Comparison of ENCODE assay signal across 12 cellular contexts in genomic region chr6:11613858-11614257, GRCh38.
DNase-seq lines count a peak whose midpoint lies in the region; ATAC-seq, FAIRE-seq and TF ChIP-seq lines count a peak whose summit lies in the region.
"Had no signal": no experiment of that assay in that cellular context is flagged by ENCODE, and none has a peak within 500 bp of the region (broad histone marks: within the 10 kb centered on the region; RNA-seq: fewer than 3 reads in every experiment).

No MANE protein-coding gene starts in this region.

- no peaks in the 10 kb centered on the region for H3K27me3 ChIP-seq in esophagus muscularis mucosa
- H3K27me3 ChIP-seq: pancreas had no signal

- FAIRE-seq in RCC 7860 (lab: Jason Lieb, UNC), result peak; percentile 92
- FAIRE-seq: pancreas had no signal

- no peak overlapping the region for H3K4me3 ChIP-seq in esophagus muscularis mucosa
- H3K4me3 ChIP-seq: pancreas had no signal

- H3K36me3 ChIP-seq in esophagus muscularis mucosa, result no peaks in the 10 kb centered on the region
- H3K36me3 ChIP-seq: pancreas had no signal

- H3K27ac Mint-ChIP-seq in activated T-cell treated with anti-CD3 and anti-CD28 coated beads, Interleukin-2, amount 50 U/mL, for 24 hours, result no peak overlapping the region
- H3K27ac Mint-ChIP-seq: CD8-positive, alpha-beta memory T cell had no signal

- intact Hi-C loops in esophagus muscularis mucosa (cut with DNase I), result no loop called here

- H3K4me3 Mint-ChIP-seq in activated T-cell treated with anti-CD3 and anti-CD28 coated beads, Interleukin-2, amount 50 U/mL, for 24 hours, result no peak overlapping the region
- H3K4me3 Mint-ChIP-seq: CD8-positive, alpha-beta memory T cell had no signal

- no peaks in the 10 kb centered on the region for H3K36me3 Mint-ChIP-seq in activated T-cell treated with anti-CD3 and anti-CD28 coated beads, Interleukin-2, amount 50 U/mL, for 24 hours (ENCODE audit: low read depth)
- H3K36me3 Mint-ChIP-seq: CD8-positive, alpha-beta memory T cell had no signal

- H3K27ac ChIP-seq in esophagus muscularis mucosa (replicated peaks in 1 of 4), result peak overlapping the region; percentile 15 to 66 (median 53)
- H3K27ac ChIP-seq: pancreas had no signal

- no peaks in the 10 kb centered on the region for H3K9me3 ChIP-seq in esophagus muscularis mucosa
- H3K9me3 ChIP-seq: pancreas had no signal

- DNase-seq in AG20443 (ENCODE audit: low spot score) (peak; percentile 61), RCC 7860 (ENCODE audit: low spot score) (peak; percentile 91), esophagus muscularis mucosa (ENCODE audit: extremely low spot score) (no peak), omental fat pad (ENCODE audit: low spot score) (no peak), NCI-H2227 treated with DMSO at 0.1 percent for 48 hours (lab: John Stamatoyannopoulos, UW) (no peak), DMS114 treated with DMSO at 0.1 percent for 48 hours (lab: John Stamatoyannopoulos, UW; ENCODE audit: unreplicated experiment) (no peak)
- no peak for DNase-seq in activated T-cell treated with anti-CD3 and anti-CD28 coated beads, Interleukin-2, amount 50 U/mL, for 24 hours
- DNase-seq: activated CD4-positive, alpha-beta T cell treated with anti-CD3 and anti-CD28 coated beads, Interleukin-2, amount 50 U/mL, for 1 hour; CD8-positive, alpha-beta memory T cell; NCI-H1436; pancreas had no signal

- 29% methylated on average over 4 of the region's 4 CpGs for WGBS in esophagus muscularis mucosa

- peak; percentile 39 for ATAC-seq in omental fat pad (ENCODE audit: low FRiP score)
- ATAC-seq in HG02840 (IDR thresholded peaks at IDR 0.05; ENCODE audit: low FRiP score, unreplicated experiment), result no peak

- no peak for TF ChIP-seq CTCF in esophagus muscularis mucosa (IDR thresholded peaks at IDR 0.05)
- no peak for TF ChIP-seq CTCF in omental fat pad (IDR thresholded peaks at IDR 0.05)

- no peaks in the 10 kb centered on the region for H3K4me1 Mint-ChIP-seq in activated T-cell treated with anti-CD3 and anti-CD28 coated beads, Interleukin-2, amount 50 U/mL, for 24 hours (ENCODE audit: low read depth)
- H3K4me1 Mint-ChIP-seq: CD8-positive, alpha-beta memory T cell had no signal

- no peak for TF ChIP-seq POLR2A in esophagus muscularis mucosa (IDR thresholded peaks at IDR 0.05; ENCODE audit: low read depth)

- no peak for TF ChIP-seq EP300 in esophagus muscularis mucosa (IDR thresholded peaks at IDR 0.05)

- H3K9me3 Mint-ChIP-seq in activated T-cell treated with anti-CD3 and anti-CD28 coated beads, Interleukin-2, amount 50 U/mL, for 24 hours, result no peaks in the 10 kb centered on the region
- H3K9me3 Mint-ChIP-seq: CD8-positive, alpha-beta memory T cell had no signal

- peaks cover 3% of the 10 kb centered on the region for H3K27me3 Mint-ChIP-seq in activated T-cell treated with anti-CD3 and anti-CD28 coated beads, Interleukin-2, amount 50 U/mL, for 24 hours

- peaks cover 8 to 21% (median 12%) of the 10 kb centered on the region in 4 donors for H3K4me1 ChIP-seq in esophagus muscularis mucosa
- H3K4me1 ChIP-seq: pancreas had no signal

Comparison
In these comparisons a context has a peak if more than half of its experiments do, and no peak if none do; other contexts are left out.
1. DNase-seq: peak in AG20443 (single experiment) and RCC 7860 (single experiment); none in esophagus muscularis mucosa (single experiment), omental fat pad (single experiment), activated T-cell treated with anti-CD3 and anti-CD28 coated beads, Interleukin-2, amount 50 U/mL, for 24 hours (single experiment), NCI-H2227 treated with DMSO at 0.1 percent for 48 hours (single experiment) and DMS114 treated with DMSO at 0.1 percent for 48 hours (single experiment).